ENCODE assay signal across 8 cellular contexts in genomic region chr19:43534305-43534612, GRCh38. TPM values are rescaled to one million over a fixed set of nuclear protein-coding genes. Genes with fewer than 3 reads are reported as not detected.
DNase-seq lines count a peak whose midpoint lies in the region; ATAC-seq, FAIRE-seq and TF ChIP-seq lines count a peak whose summit lies in the region.

No MANE protein-coding gene starts in this region.

- H3K27ac ChIP-seq in BLaER1 = no peak overlapping the region
- peak overlapping the region; percentile 31; the same call in 1 of the 2 replicates for H3K27ac ChIP-seq in Panc1 (ENCODE audit: low read length)
- H3K27ac ChIP-seq in endothelial cell of umbilical vein (ENCODE audit: insufficient read depth, low read depth, low read length) = no peak overlapping the region
- peak overlapping the region; percentile 10 for H3K27ac ChIP-seq in neuronal stem cell (replicated peaks; ENCODE audit: low read length)

- DNase-seq in Panc1 (ENCODE audit: low read depth, low spot score) = no peak
- DNase-seq in endothelial cell of umbilical vein (ENCODE audit: low read depth, low spot score) = no peak
- no peak for DNase-seq in neuronal stem cell (ENCODE audit: low spot score)
- DNase-seq in AG08396 (ENCODE audit: low spot score) = no peak
- no peak for DNase-seq in frontal cortex (ENCODE audit: low spot score in 2 of 2)

- no CpG with 5 or more reads among the region's 14 CpGs for WGBS in neuronal stem cell (ENCODE audit: extremely low coverage in 2 of 2, insufficient read length in 2 of 2, insufficient replicate concordance in 1 of 2), 2 donors

- no peak overlapping the region for H4K91ac ChIP-seq in neuronal stem cell (ENCODE audit: low read depth, low read length, poor library complexity)

- H3K9ac ChIP-seq in BLaER1 = no peak overlapping the region
- no peak overlapping the region for H3K9ac ChIP-seq in endothelial cell of umbilical vein (replicated peaks; ENCODE audit: extremely low read depth, insufficient read depth, low read length)
- peak overlapping the region; percentile 87 for H3K9ac ChIP-seq in neuronal stem cell (ENCODE audit: low read depth, low read length, poor library complexity)

- H3K4me1 ChIP-seq in BLaER1 (peaks cover 25% of the 10 kb centered on the region), Panc1 (ENCODE audit: control insufficient read depth, insufficient read depth, low read length) (no peaks in the 10 kb centered on the region), endothelial cell of umbilical vein (ENCODE audit: control insufficient read depth, extremely low read depth, insufficient read depth, low read length) (peaks cover 10% of the 10 kb centered on the region), neuronal stem cell (ENCODE audit: control insufficient read depth in 2 of 2, insufficient read depth in 1 of 2, low read depth in 1 of 2, low read length in 2 of 2) (peaks cover 8 to 13% of the 10 kb centered on the region in 2 donors)

- dilution Hi-C loops in endothelial cell of umbilical vein (cut with MboI; ENCODE audit: extremely low pct_ligation_motif_present, low sequenced_read_pairs) = no loop called here

- no peak overlapping the region for H2BK5ac ChIP-seq in neuronal stem cell (ENCODE audit: low read length)

- TF ChIP-seq POLR2A in endothelial cell of umbilical vein (IDR thresholded peaks at IDR 0.05; ENCODE audit: low read depth, low read length) = no peak

- H3K27me3 ChIP-seq in BLaER1 = no peaks in the 10 kb centered on the region
- no peaks in the 10 kb centered on the region for H3K27me3 ChIP-seq in Panc1 (ENCODE audit: control insufficient read depth, insufficient read depth, low read length)
- H3K27me3 ChIP-seq in endothelial cell of umbilical vein (ENCODE audit: control insufficient read depth in 2 of 2, insufficient read depth in 2 of 2, low read length in 2 of 2) = no peaks in the 10 kb centered on the region
- H3K27me3 ChIP-seq in neuronal stem cell (ENCODE audit: control insufficient read depth in 3 of 3, insufficient read depth in 3 of 3, low read depth in 1 of 3, low read length in 3 of 3) = no peaks in the 10 kb centered on the region

- H3K79me2 ChIP-seq in endothelial cell of umbilical vein (ENCODE audit: control insufficient read depth, insufficient read depth, low read length) = no peaks in the 10 kb centered on the region

- no peak overlapping the region for H4K8ac ChIP-seq in neuronal stem cell (ENCODE audit: low read depth, low read length)

- no peak overlapping the region for H3K14ac ChIP-seq in neuronal stem cell (ENCODE audit: low read length)

- H2BK15ac ChIP-seq in neuronal stem cell (ENCODE audit: low read length) = no peak overlapping the region

- peak overlapping the region; percentile 58 for H3K18ac ChIP-seq in neuronal stem cell (ENCODE audit: low read length)

- no peak overlapping the region for H2BK120ac ChIP-seq in neuronal stem cell (ENCODE audit: low read depth, low read length)

- FAIRE-seq in endothelial cell of umbilical vein (lab: Jason Lieb, UNC) = no peak
- FAIRE-seq in frontal cortex (lab: Jason Lieb, UNC) = no peak

- BruUV-seq in Panc1 (replicated peaks; lab: Mats Ljungman, UMichigan) (no TSS peak), endothelial cell of umbilical vein (replicated peaks; lab: Mats Ljungman, UMichigan) (no TSS peak)

- H3K36me3 ChIP-seq in BLaER1 (peaks cover 31% of the 10 kb centered on the region), Panc1 (ENCODE audit: control insufficient read depth, insufficient read depth, low read length) (no peaks in the 10 kb centered on the region), endothelial cell of umbilical vein (ENCODE audit: control insufficient read depth in 2 of 2, extremely low read depth in 1 of 2, insufficient read depth in 2 of 2, low read length in 2 of 2) (no peaks in the 10 kb centered on the region), neuronal stem cell (replicated peaks in 1 of 2; ENCODE audit: control insufficient read depth in 2 of 2, insufficient read depth in 2 of 2, low read length in 2 of 2) (peaks cover 10 to 36% of the 10 kb centered on the region in 2 donors)

- H3K4me2 ChIP-seq in BLaER1 (peak overlapping the region; percentile 57; the same call in 1 of the 2 replicates), endothelial cell of umbilical vein (ENCODE audit: insufficient read depth, low read length) (peak overlapping the region; percentile 22), neuronal stem cell (ENCODE audit: insufficient read depth, low read length, poor library complexity, severe bottlenecking) (peak overlapping the region; percentile 65)

- H3K23ac ChIP-seq in neuronal stem cell (ENCODE audit: low read depth, low read length, poor library complexity) = peak overlapping the region; percentile 32

- no peak overlapping the region for H2AK5ac ChIP-seq in neuronal stem cell (ENCODE audit: low read depth, low read length)

- no peaks in the 10 kb centered on the region for H3K79me1 ChIP-seq in neuronal stem cell (ENCODE audit: low read depth, low read length)

- H3K9me3 ChIP-seq in BLaER1 (peaks cover 16% of the 10 kb centered on the region), Panc1 (ENCODE audit: control insufficient read depth, insufficient read depth, low read depth, low read length) (no peaks in the 10 kb centered on the region), endothelial cell of umbilical vein (replicated peaks; ENCODE audit: control insufficient read depth, insufficient read depth, low read length) (no peaks in the 10 kb centered on the region), neuronal stem cell (replicated peaks in 1 of 2; ENCODE audit: control insufficient read depth in 2 of 2, insufficient read depth in 1 of 2, low read depth in 1 of 2, low read length in 2 of 2) (peaks cover 6 to 11% of the 10 kb centered on the region in 2 donors)

- ATAC-seq in Panc1 = no peak; the same call in 1 of the 2 replicates
- no peak for ATAC-seq in GM21526 (IDR thresholded peaks at IDR 0.05; ENCODE audit: low FRiP score, unreplicated experiment)
- ATAC-seq in GM18867 (IDR thresholded peaks at IDR 0.05; ENCODE audit: unreplicated experiment) = no peak

- no peak overlapping the region for H2BK12ac ChIP-seq in neuronal stem cell (ENCODE audit: low read length)

- TF ChIP-seq CTCF in Panc1 (IDR thresholded peaks at IDR 0.05) (no peak), endothelial cell of umbilical vein (IDR thresholded peaks at IDR 0.05; ENCODE audit: extremely low read depth in 1 of 2, insufficient read depth in 1 of 2, low read depth in 1 of 2, low read length in 2 of 2) (no peak)

- intact Hi-C loops in Panc1 (cut with micrococcal nuclease; ENCODE audit: unreplicated experiment) (no loop called here), endothelial cell of umbilical vein (cut with micrococcal nuclease) (loop anchor here (1.0 to 2.0 kb wide), 3 partner anchors 21 to 221 kb away; partner anchors contain the start of genes PINLYP and XRCC1)

- in situ Hi-C loops in Panc1 (cut with HindIII; ENCODE audit: low pct_unique_long_range_greater_than_20kb, low sequenced_read_pairs) = no loop called here

- H4K20me1 ChIP-seq in BLaER1 (no peaks in the 10 kb centered on the region), endothelial cell of umbilical vein (replicated peaks; ENCODE audit: control insufficient read depth, extremely low read depth, insufficient read depth, low read length) (no peaks in the 10 kb centered on the region)

- CTCF ChIA-PET in Panc1 (lab: Charles Lee) (no interaction called here), endothelial cell of umbilical vein (lab: Charles Lee) (interaction anchor here (1.1 to 6.2 kb wide), 9 partner anchors 9 to 417 kb away, joined by 3 to 118 read pairs (median 17); partner anchors contain the start of genes IRGQ, ZNF221 and ZNF576)

- H3K4me3 ChIP-seq in BLaER1 = no peak overlapping the region
- H3K4me3 ChIP-seq in Panc1 (ENCODE audit: low read depth in 2 of 2, low read length in 2 of 2) = peak overlapping the region; percentile 65 to 89
- H3K4me3 ChIP-seq in endothelial cell of umbilical vein (replicated peaks in 1 of 3; ENCODE audit: insufficient read depth in 1 of 3, low read depth in 1 of 3, low read length in 3 of 3) = peak overlapping the region in 2 of 3 experiments; percentile 6 to 20
- peak overlapping the region in 1 of 2 donors; percentile 12 for H3K4me3 ChIP-seq in neuronal stem cell (ENCODE audit: low read length in 2 of 2)

- no peaks in the 10 kb centered on the region for H3K9me1 ChIP-seq in endothelial cell of umbilical vein (replicated peaks; ENCODE audit: control insufficient read depth, extremely low read depth, insufficient read depth, low read length)

- POLR2A ChIA-PET in Panc1 (lab: Charles Lee) = no interaction called here
- POLR2A ChIA-PET in endothelial cell of umbilical vein (lab: Charles Lee) = interaction anchor here (0.6 to 1.3 kb wide), 2 partner anchors 9 to 401 kb away, joined by 3 read pairs; partner anchors contain the start of gene ZNF45

- peak overlapping the region; percentile 46 for H2AFZ ChIP-seq in endothelial cell of umbilical vein (ENCODE audit: low read depth, low read length)
- peak overlapping the region; percentile 88 for H2AFZ ChIP-seq in neuronal stem cell (ENCODE audit: low read length)

- H3K4ac ChIP-seq in neuronal stem cell (ENCODE audit: low read length) = no peak overlapping the region

RNA-seq across cellular contexts. Expression of gene ZNF575, which starts 1.3 kb away (rescaled TPM):
- total RNA-seq in Panc1 (2021; ENCODE audit: unreplicated experiment) = 1.9 TPM
- polyA plus RNA-seq in Panc1 (2012; ENCODE audit: insufficient read length) = 2.2 TPM
- total RNA-seq in endothelial cell of umbilical vein = 1.4 and 3.0 TPM in 2 replicates
- polyA plus RNA-seq in endothelial cell of umbilical vein = 0.57 and 0.80 TPM in 2 replicates
- polyA plus RNA-seq in endothelial cell of umbilical vein (2011; cell fraction: cytosol; rRNA removed) = 0.31 and 0.42 TPM in 2 replicates
- polyA plus RNA-seq in endothelial cell of umbilical vein (2011; cell fraction: nucleus; rRNA removed) = 0.20 and 0.35 TPM in 2 replicates
- 0.94 and 1.8 TPM in 2 replicates for polyA plus RNA-seq in endothelial cell of umbilical vein (2012)
- polyA minus RNA-seq in endothelial cell of umbilical vein = 0.12 TPM in 1 of 2 replicates, not detected in the other
- not detected for polyA minus RNA-seq in endothelial cell of umbilical vein (2011; cell fraction: cytosol; rRNA and poly(A)+ RNA removed)
- 1.2 TPM in 1 of 2 replicates, not detected in the other for polyA minus RNA-seq in endothelial cell of umbilical vein (2011; cell fraction: nucleus; rRNA and poly(A)+ RNA removed)
- 0.29 TPM for polyA plus RNA-seq in neuronal stem cell (2013, experiment 1 of 2)
- polyA plus RNA-seq in neuronal stem cell (2013, experiment 2 of 2) = 0.21 TPM
- 0.82 TPM for total RNA-seq in frontal cortex

RNA-seq across cellular contexts. Expression of gene ETHE1, which starts 7.3 kb away (rescaled TPM):
- total RNA-seq in Panc1 (2021; ENCODE audit: unreplicated experiment) = 15.6 TPM
- 20.9 TPM for polyA plus RNA-seq in Panc1 (2012; ENCODE audit: insufficient read length)
- total RNA-seq in endothelial cell of umbilical vein = 29.4 and 34.5 TPM in 2 replicates
- 124 and 165 TPM in 2 replicates for polyA plus RNA-seq in endothelial cell of umbilical vein
- polyA plus RNA-seq in endothelial cell of umbilical vein (2011; cell fraction: cytosol; rRNA removed) = 82.3 and 87.5 TPM in 2 replicates
- 31.2 and 41.0 TPM in 2 replicates for polyA plus RNA-seq in endothelial cell of umbilical vein (2011; cell fraction: nucleus; rRNA removed)
- polyA plus RNA-seq in endothelial cell of umbilical vein (2012) = 48.1 and 65.4 TPM in 2 replicates
- 43.6 and 61.6 TPM in 2 replicates for polyA minus RNA-seq in endothelial cell of umbilical vein
- 29.6 TPM for polyA minus RNA-seq in endothelial cell of umbilical vein (2011; cell fraction: cytosol; rRNA and poly(A)+ RNA removed)
- polyA minus RNA-seq in endothelial cell of umbilical vein (2011; cell fraction: nucleus; rRNA and poly(A)+ RNA removed) = 11.5 and 12.4 TPM in 2 replicates
- polyA plus RNA-seq in neuronal stem cell (2013, experiment 1 of 2) = 14.2 TPM
- 13.9 TPM for polyA plus RNA-seq in neuronal stem cell (2013, experiment 2 of 2)
- 19.2 TPM for total RNA-seq in frontal cortex

RNA-seq across cellular contexts. Expression of gene PHLDB3, which starts 29.7 kb away (rescaled TPM):
- total RNA-seq in Panc1 (2021; ENCODE audit: unreplicated experiment) (6.7 TPM), endothelial cell of umbilical vein (10.1 and 12.0 TPM in 2 replicates), frontal cortex (1.2 TPM)
- 5.2 TPM for polyA plus RNA-seq in Panc1 (2012; ENCODE audit: insufficient read length)
- 5.5 and 5.6 TPM in 2 replicates for polyA plus RNA-seq in endothelial cell of umbilical vein
- 3.2 and 5.1 TPM in 2 replicates for polyA plus RNA-seq in endothelial cell of umbilical vein (2011; cell fraction: cytosol; rRNA removed)
- polyA plus RNA-seq in endothelial cell of umbilical vein (2011; cell fraction: nucleus; rRNA removed) = 14.0 and 15.0 TPM in 2 replicates
- polyA plus RNA-seq in endothelial cell of umbilical vein (2012) = 5.2 and 12.3 TPM in 2 replicates
- polyA minus RNA-seq in endothelial cell of umbilical vein = 5.2 and 5.6 TPM in 2 replicates
- polyA minus RNA-seq in endothelial cell of umbilical vein (2011; cell fraction: cytosol; rRNA and poly(A)+ RNA removed) = 2.2 TPM
- 4.8 and 8.5 TPM in 2 replicates for polyA minus RNA-seq in endothelial cell of umbilical vein (2011; cell fraction: nucleus; rRNA and poly(A)+ RNA removed)
- polyA plus RNA-seq in neuronal stem cell (2013, experiment 1 of 2) = 8.0 TPM
- 7.9 TPM for polyA plus RNA-seq in neuronal stem cell (2013, experiment 2 of 2)

RNA-seq across cellular contexts. Expression of gene XRCC1, which starts 41.1 kb away (rescaled TPM):
- total RNA-seq in Panc1 (2021; ENCODE audit: unreplicated experiment) (20.1 TPM), endothelial cell of umbilical vein (37.3 and 39.3 TPM in 2 replicates), frontal cortex (13.9 TPM)
- 27.4 TPM for polyA plus RNA-seq in Panc1 (2012; ENCODE audit: insufficient read length)
- 24.2 and 29.5 TPM in 2 replicates for polyA plus RNA-seq in endothelial cell of umbilical vein
- polyA plus RNA-seq in endothelial cell of umbilical vein (2011; cell fraction: cytosol; rRNA removed) = 35.7 and 40.1 TPM in 2 replicates
- polyA plus RNA-seq in endothelial cell of umbilical vein (2011; cell fraction: nucleus; rRNA removed) = 27.2 and 27.3 TPM in 2 replicates
- 23.8 and 27.2 TPM in 2 replicates for polyA plus RNA-seq in endothelial cell of umbilical vein (2012)
- polyA minus RNA-seq in endothelial cell of umbilical vein = 21.8 and 30.7 TPM in 2 replicates
- 18.7 TPM for polyA minus RNA-seq in endothelial cell of umbilical vein (2011; cell fraction: cytosol; rRNA and poly(A)+ RNA removed)
- 18.8 and 22.2 TPM in 2 replicates for polyA minus RNA-seq in endothelial cell of umbilical vein (2011; cell fraction: nucleus; rRNA and poly(A)+ RNA removed)
- polyA plus RNA-seq in neuronal stem cell (2013, experiment 1 of 2) = 45.5 TPM
- 44.7 TPM for polyA plus RNA-seq in neuronal stem cell (2013, experiment 2 of 2)

RNA-seq across cellular contexts. Expression of gene PINLYP, which starts 41.3 kb away (rescaled TPM):
- total RNA-seq in Panc1 (2021; ENCODE audit: unreplicated experiment) = 0.21 TPM
- polyA plus RNA-seq in Panc1 (2012; ENCODE audit: insufficient read length) = 0.64 TPM
- total RNA-seq in endothelial cell of umbilical vein = 2.6 and 5.5 TPM in 2 replicates
- polyA plus RNA-seq in endothelial cell of umbilical vein = 4.8 and 5.5 TPM in 2 replicates
- 3.4 and 3.8 TPM in 2 replicates for polyA plus RNA-seq in endothelial cell of umbilical vein (2011; cell fraction: cytosol; rRNA removed)
- 8.2 and 11.9 TPM in 2 replicates for polyA plus RNA-seq in endothelial cell of umbilical vein (2011; cell fraction: nucleus; rRNA removed)
- 4.2 and 4.6 TPM in 2 replicates for polyA plus RNA-seq in endothelial cell of umbilical vein (2012)
- polyA minus RNA-seq in endothelial cell of umbilical vein = 1.7 and 2.9 TPM in 2 replicates
- not detected for polyA minus RNA-seq in endothelial cell of umbilical vein (2011; cell fraction: cytosol; rRNA and poly(A)+ RNA removed)
- polyA minus RNA-seq in endothelial cell of umbilical vein (2011; cell fraction: nucleus; rRNA and poly(A)+ RNA removed) = 2.2 and 3.0 TPM in 2 replicates
- 8.4 TPM for polyA plus RNA-seq in neuronal stem cell (2013, experiment 1 of 2)
- 8.4 TPM for polyA plus RNA-seq in neuronal stem cell (2013, experiment 2 of 2)
- total RNA-seq in frontal cortex = 6.9 TPM

Comparison
In these comparisons a context has a peak if more than half of its experiments do, and no peak if none do; other contexts are left out.
1. H3K27ac ChIP-seq: peak in Panc1 (single experiment) and neuronal stem cell (single experiment); none in BLaER1 (single experiment) and endothelial cell of umbilical vein (single experiment).
2. Peak in every context shown above with its lines, with median percentiles within 50 percentile points of each other: H3K4me2 ChIP-seq.